Comparison of ENCODE assay signal across 8 cellular contexts in the genomic region with DNA sequence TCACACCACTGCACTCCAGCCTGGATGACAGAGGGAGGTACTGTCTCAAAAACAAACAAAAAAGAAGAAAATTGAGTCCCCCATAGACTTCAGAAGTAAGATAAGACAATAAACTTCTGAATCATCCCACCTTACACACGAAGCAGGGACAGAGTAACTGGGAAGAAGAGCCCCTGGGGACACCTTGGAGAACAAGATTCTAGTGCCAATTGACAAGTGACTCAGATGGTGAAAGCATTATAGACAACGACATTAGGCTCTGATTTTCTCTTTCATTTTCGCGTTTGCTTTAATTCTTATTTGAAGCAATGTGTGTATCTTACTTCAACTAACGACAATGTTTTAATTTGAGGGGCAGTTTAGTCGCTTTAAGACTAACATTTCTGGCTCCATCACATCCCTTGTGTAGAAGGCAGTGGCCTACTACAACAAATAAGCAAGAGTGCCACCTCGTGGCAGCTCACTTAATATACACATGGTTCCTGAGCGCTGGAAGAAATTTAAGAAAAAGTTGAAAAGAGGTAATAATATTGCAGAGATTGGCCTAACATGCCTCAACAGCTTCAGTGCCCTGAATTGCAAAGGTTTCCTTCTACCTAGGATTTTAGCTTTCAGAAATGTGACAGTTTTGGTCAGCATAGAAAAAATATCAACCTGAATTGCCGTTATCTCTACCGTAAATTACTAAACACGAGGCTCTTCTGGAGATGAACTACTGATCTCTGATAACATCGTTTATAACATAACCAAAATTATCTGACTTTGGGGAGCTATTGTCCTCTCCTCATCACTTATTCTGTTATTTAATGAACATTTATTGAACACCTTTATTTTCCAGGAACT. TPM values are rescaled to one million over a fixed set of nuclear protein-coding genes. Genes with fewer than 3 reads are reported as not detected.
A peak's percentile ranks its signal among the peaks of the same experiment; 100 is the strongest.
DNase-seq lines count a peak whose midpoint lies in the region; ATAC-seq and TF ChIP-seq lines count a peak whose summit lies in the region.

No MANE protein-coding gene starts in this region.

- ATAC-seq in left ventricle myocardium superior (peak; percentile 59), sciatic nerve (peak; percentile 74), HG03571 (IDR thresholded peaks at IDR 0.05; ENCODE audit: unreplicated experiment) (no peak)

- no peak overlapping the region for H3K4me2 ChIP-seq in H9 (ENCODE audit: insufficient read depth, insufficient read length, low read length)
- H3K4me2 ChIP-seq in SU-DHL-6 (ENCODE audit: low read depth, low read length, poor library complexity, severe bottlenecking) = no peak overlapping the region

- no peak for TF ChIP-seq POLR2A in adrenal gland (IDR thresholded peaks at IDR 0.05)

- no peaks in the 10 kb centered on the region for H3K79me1 ChIP-seq in H9 (ENCODE audit: insufficient read depth, low read depth, low read length, poor library complexity, severe bottlenecking)

- H3K4me3 ChIP-seq in GM06990 (replicated peaks; ENCODE audit: low read depth, low read length) (no peak overlapping the region), SU-DHL-6 (ENCODE audit: insufficient read depth, low read length, poor library complexity, severe bottlenecking) (no peak overlapping the region), adrenal gland (no peak overlapping the region)

- H3K9me3 Mint-ChIP-seq in H9 = no peaks in the 10 kb centered on the region

- no peaks in the 10 kb centered on the region for H3K4me1 ChIP-seq in H9 (ENCODE audit: insufficient read depth, low read length)
- H3K4me1 ChIP-seq in adrenal gland (replicated peaks in 1 of 2) = no peaks in the 10 kb centered on the region

- no peaks in the 10 kb centered on the region for H3K9me2 ChIP-seq in SU-DHL-6 (replicated peaks; ENCODE audit: insufficient read depth, low read length)

- no peak overlapping the region for H3K27ac Mint-ChIP-seq in H9

- H4K8ac ChIP-seq in H9 (replicated peaks; ENCODE audit: insufficient read length, low read depth, low read length) = no peak overlapping the region

- H3K27ac ChIP-seq in H9 (ENCODE audit: insufficient read length, low read depth, low read length) (no peak overlapping the region), SU-DHL-6 (ENCODE audit: low read depth, low read length) (no peak overlapping the region), adrenal gland (no peak overlapping the region)

- H3K18ac ChIP-seq in H9 (ENCODE audit: insufficient read length, low read depth, low read length) = no peak overlapping the region

- no peak overlapping the region for H3K14ac ChIP-seq in H9 (ENCODE audit: insufficient read depth, low read length)

- H3K27me3 ChIP-seq in GM06990 (replicated peaks; ENCODE audit: control insufficient read depth, insufficient read depth, low read length) (no peaks in the 10 kb centered on the region), H9 (ENCODE audit: insufficient read depth, low read length) (no peaks in the 10 kb centered on the region), SU-DHL-6 (ENCODE audit: low read length) (no peaks in the 10 kb centered on the region), adrenal gland (peaks cover 4% of the 10 kb centered on the region)

- H3K23me2 ChIP-seq in H9 (ENCODE audit: insufficient read length, low read depth, low read length, poor library complexity, severe bottlenecking) = no peaks in the 10 kb centered on the region

- no peak overlapping the region for H3K56ac ChIP-seq in H9 (ENCODE audit: insufficient read length, low read depth, low read length)

- no peak overlapping the region for H3T11ph ChIP-seq in H9 (ENCODE audit: low read length)

- H2BK5ac ChIP-seq in H9 (ENCODE audit: insufficient read length, low read length) = no peak overlapping the region

- no peaks in the 10 kb centered on the region for H3K79me2 ChIP-seq in H9 (ENCODE audit: insufficient read depth, low read length)
- no peaks in the 10 kb centered on the region for H3K79me2 ChIP-seq in SU-DHL-6 (ENCODE audit: insufficient read depth, low read length)

- no peaks in the 10 kb centered on the region for H3K9me3 ChIP-seq in H9 (ENCODE audit: control insufficient read depth, low read depth, low read length)
- H3K9me3 ChIP-seq in SU-DHL-6 (ENCODE audit: insufficient read depth, low read length) = no peaks in the 10 kb centered on the region
- no peaks in the 10 kb centered on the region for H3K9me3 ChIP-seq in adrenal gland (replicated peaks in 1 of 3)

- no peaks in the 10 kb centered on the region for H3F3A ChIP-seq in SU-DHL-6 (ENCODE audit: insufficient read depth)

- no peak overlapping the region for H3K9ac ChIP-seq in H9 (ENCODE audit: extremely low read depth, insufficient read length, low read length)
- no peak overlapping the region for H3K9ac ChIP-seq in SU-DHL-6 (ENCODE audit: low read length)

- no peaks in the 10 kb centered on the region; a peak in 2 of 4 replicates for H3K4me1 Mint-ChIP-seq in H9

- WGBS in H9 (ENCODE audit: extremely low coverage, insufficient read length, low lambda C conversion rate) = no CpG with 5 or more reads among the region's 12 CpGs
- 32 to 38% (median 34%) methylated on average over 12 of the region's 12 CpGs for WGBS in adrenal gland, 4 donors

- TF ChIP-seq CTCF in GM06990 (IDR thresholded peaks at IDR 0.05; ENCODE audit: insufficient read depth, low read length, poor library complexity, severe bottlenecking) (peak; percentile 56), H9 (conservative IDR thresholded peaks at IDR 0.05) (peak; percentile 81), SU-DHL-6 (IDR thresholded peaks at IDR 0.05; ENCODE audit: insufficient read depth, low read length, poor library complexity, severe bottlenecking) (peak; percentile 88), adrenal gland (IDR thresholded peaks at IDR 0.05) (peak; percentile 50 to 70 (median 57))

- H3K27me3 Mint-ChIP-seq in H9 (ENCODE audit: low read depth) = peaks cover 3% of the 10 kb centered on the region

- H4K20me1 ChIP-seq in H9 (ENCODE audit: control insufficient read depth, insufficient read depth, insufficient read length) (no peaks in the 10 kb centered on the region), SU-DHL-6 (ENCODE audit: low read depth, low read length) (no peaks in the 10 kb centered on the region)

- H3K4ac ChIP-seq in H9 (ENCODE audit: low read depth, low read length) = no peak overlapping the region

- no peak overlapping the region for H3K4me3 Mint-ChIP-seq in H9

- H3K36me3 ChIP-seq in GM06990 (ENCODE audit: control insufficient read depth, insufficient read depth, low read length) (no peaks in the 10 kb centered on the region), SU-DHL-6 (ENCODE audit: low read length) (no peaks in the 10 kb centered on the region), adrenal gland (replicated peaks in 1 of 2) (no peaks in the 10 kb centered on the region)

- H2BK120ac ChIP-seq in H9 (ENCODE audit: low read depth, low read length, poor library complexity, severe bottlenecking) = no peak overlapping the region

- no peak overlapping the region for H2BK20ac ChIP-seq in H9 (ENCODE audit: low read depth, low read length, poor library complexity, severe bottlenecking)

- H4K91ac ChIP-seq in H9 (ENCODE audit: insufficient read length, low read depth, low read length) = no peak overlapping the region

- H4K5ac ChIP-seq in H9 (ENCODE audit: insufficient read length, low read depth, low read length) = no peak overlapping the region

- H2AFZ ChIP-seq in H9 (ENCODE audit: low read length) (no peak overlapping the region), SU-DHL-6 (ENCODE audit: low read depth, low read length, severe bottlenecking) (no peak overlapping the region)

- H2BK12ac ChIP-seq in H9 (ENCODE audit: insufficient read length, low read depth, low read length) = no peak overlapping the region

- no peak for DNase-seq in GM06990 (ENCODE audit: extremely low read depth, insufficient read length)
- peak; percentile 50 for DNase-seq in H9
- peak; percentile 55 for DNase-seq in NCI-H1048 (lab: John Stamatoyannopoulos, UW)
- DNase-seq in adrenal gland = peak; percentile 60 to 90 (median 74)
- DNase-seq in left ventricle myocardium superior = peak; percentile 68
- peak; percentile 78 for DNase-seq in sciatic nerve (ENCODE audit: low spot score)

- no peak overlapping the region for H2BK15ac ChIP-seq in H9 (ENCODE audit: low read depth, low read length)

- H2AK5ac ChIP-seq in H9 (ENCODE audit: insufficient read length, low read length) = no peak overlapping the region

- intact Hi-C loops in adrenal gland (cut with DNase I) (loop anchor here (5.0 to 10.0 kb wide), 2 partner anchors 338 to 341 kb away; no protein-coding TSS in a partner anchor), left ventricle myocardium superior (cut with micrococcal nuclease) (no loop called here), sciatic nerve (cut with DNase I) (no loop called here)

- H3K23ac ChIP-seq in H9 (ENCODE audit: insufficient read length, low read depth, low read length) = no peak overlapping the region

- no peaks in the 10 kb centered on the region for H3K36me3 Mint-ChIP-seq in H9 (ENCODE audit: insufficient read depth in 1 of 3, low read depth in 3 of 3)

RNA-seq across cellular contexts. Expression of a gene that starts 36.7 kb away (rescaled TPM):
- total RNA-seq in H9 (2021) (85.1 and 95.1 TPM in 2 replicates), adrenal gland (10 to 100 TPM in 6 of 8 donors, 1 to 10 TPM in 2; 2.5 to 13.6 (median 11.0) TPM), left ventricle myocardium superior (7.5 TPM), sciatic nerve (15.2 TPM)
- 10 to 100 TPM; 18.2 to 74.6 (median 61.2) TPM for polyA plus RNA-seq in adrenal gland

Comparison
In these comparisons a context has a peak if more than half of its experiments do, and no peak if none do; other contexts are left out.
1. intact Hi-C loops: an anchor here in adrenal gland (5.0 to 10.0 kb wide); none called in left ventricle myocardium superior and sciatic nerve.